10 cellular contexts compared by ENCODE assay signal in genomic region chr1:192601145-192602048, GRCh38. TPM values are rescaled to one million over a fixed set of nuclear protein-coding genes. Genes with fewer than 3 reads are reported as not detected.
DNase-seq lines count a peak whose midpoint lies in the region; ATAC-seq and TF ChIP-seq lines count a peak whose summit lies in the region.
"Had no signal": no experiment of that assay in that cellular context is flagged by ENCODE, and none has a peak within 500 bp of the region (broad histone marks: within the 10 kb centered on the region; RNA-seq: fewer than 3 reads in every experiment).

No MANE protein-coding gene starts in this region.

- peaks cover 25% of the 10 kb centered on the region for H3K4me1 Mint-ChIP-seq in activated T-cell treated with anti-CD3 and anti-CD28 coated beads, Interleukin-2, amount 50 U/mL, for 72 hours (ENCODE audit: low read depth)
- H3K4me1 Mint-ChIP-seq in stimulated activated naive CD8-positive, alpha-beta T cell treated with anti-CD3 and anti-CD28 coated beads, Interleukin-15, Interleukin-2, amounts not matched to agents 100 ng/mL and 50 ng/mL, for 24 hours (ENCODE audit: low read depth) = peaks cover 48% of the 10 kb centered on the region

- no peaks in the 10 kb centered on the region for H3K27me3 Mint-ChIP-seq in activated T-cell treated with anti-CD3 and anti-CD28 coated beads, Interleukin-2, amount 50 U/mL, for 72 hours (ENCODE audit: low read depth)
- H3K27me3 Mint-ChIP-seq in stimulated activated naive CD8-positive, alpha-beta T cell treated with anti-CD3 and anti-CD28 coated beads, Interleukin-15, Interleukin-2, amounts not matched to agents 100 ng/mL and 50 ng/mL, for 24 hours = peaks cover 9% of the 10 kb centered on the region

- peak overlapping the region in 1 of 2 donors; percentile 54 for H3K4me3 Mint-ChIP-seq in activated T-cell treated with anti-CD3 and anti-CD28 coated beads, Interleukin-2, amount 50 U/mL, for 72 hours
- peak overlapping the region; percentile 35 for H3K4me3 Mint-ChIP-seq in stimulated activated naive CD8-positive, alpha-beta T cell treated with anti-CD3 and anti-CD28 coated beads, Interleukin-15, Interleukin-2, amounts not matched to agents 100 ng/mL and 50 ng/mL, for 24 hours

- no peaks in the 10 kb centered on the region for H3K9me3 ChIP-seq in SJCRH30 (replicated peaks)
- H3K9me3 ChIP-seq: stomach had no signal

- DNase-seq in activated T-cell treated with anti-CD3 and anti-CD28 coated beads, Interleukin-2, amount 50 U/mL, for 72 hours = no peak
- no peak for DNase-seq in activated T-cell treated with anti-CD3 and anti-CD28 coated beads, Interleukin-2, amount 50 U/mL, for 1 hour
- DNase-seq in OCI-M1 (lab: John Stamatoyannopoulos, UW) (peak; percentile 42), brain microvascular endothelial cell (no peak), NCI-H446 (lab: John Stamatoyannopoulos, UW) (no peak), SJCRH30 (no peak)
- DNase-seq: stomach had no signal

- H3K4me3 ChIP-seq in brain microvascular endothelial cell (ENCODE audit: low read depth, low read length) (no peak overlapping the region), SJCRH30 (no peak overlapping the region)
- H3K4me3 ChIP-seq: stomach had no signal

- no peaks in the 10 kb centered on the region for H3K9me3 Mint-ChIP-seq in activated T-cell treated with anti-CD3 and anti-CD28 coated beads, Interleukin-2, amount 50 U/mL, for 72 hours
- no peaks in the 10 kb centered on the region for H3K9me3 Mint-ChIP-seq in stimulated activated naive CD8-positive, alpha-beta T cell treated with anti-CD3 and anti-CD28 coated beads, Interleukin-15, Interleukin-2, amounts not matched to agents 100 ng/mL and 50 ng/mL, for 24 hours

- TF ChIP-seq CTCF in brain microvascular endothelial cell (IDR thresholded peaks at IDR 0.05; ENCODE audit: low read depth, low read length, missing control alignments) = no peak

- H3K36me3 ChIP-seq in brain microvascular endothelial cell (replicated peaks) = no peaks in the 10 kb centered on the region
- H3K36me3 ChIP-seq in SJCRH30 = no peaks in the 10 kb centered on the region
- H3K36me3 ChIP-seq: stomach had no signal

- H3K27ac ChIP-seq in brain microvascular endothelial cell (no peak overlapping the region), SJCRH30 (no peak overlapping the region)
- H3K27ac ChIP-seq: stomach had no signal

- peak overlapping the region; percentile 56 for H3K27ac Mint-ChIP-seq in activated T-cell treated with anti-CD3 and anti-CD28 coated beads, Interleukin-2, amount 50 U/mL, for 72 hours
- H3K27ac Mint-ChIP-seq in stimulated activated naive CD8-positive, alpha-beta T cell treated with anti-CD3 and anti-CD28 coated beads, Interleukin-15, Interleukin-2, amounts not matched to agents 100 ng/mL and 50 ng/mL, for 24 hours = peak overlapping the region; percentile 66

- in situ Hi-C loops in brain microvascular endothelial cell (cut with HindIII; ENCODE audit: low pct_ligation_motif_present, low sequenced_read_pairs) = no loop called here

- peak; percentile 77 to 84 for ATAC-seq in activated T-cell treated with anti-CD3 and anti-CD28 coated beads, Interleukin-2, amount 50 U/mL, for 72 hours (replicated peaks in 1 of 2)
- ATAC-seq in HG02759 (IDR thresholded peaks at IDR 0.05; ENCODE audit: unreplicated experiment) = peak; percentile 63
- ATAC-seq: sciatic nerve had no signal

- H3K27me3 ChIP-seq in brain microvascular endothelial cell (replicated peaks) (no peaks in the 10 kb centered on the region), SJCRH30 (no peaks in the 10 kb centered on the region)
- H3K27me3 ChIP-seq: stomach had no signal

- no peaks in the 10 kb centered on the region for H3K4me1 ChIP-seq in SJCRH30
- H3K4me1 ChIP-seq: stomach had no signal

- no peaks in the 10 kb centered on the region for H3K36me3 Mint-ChIP-seq in activated T-cell treated with anti-CD3 and anti-CD28 coated beads, Interleukin-2, amount 50 U/mL, for 72 hours (ENCODE audit: insufficient read depth in 2 of 2)
- no peaks in the 10 kb centered on the region for H3K36me3 Mint-ChIP-seq in stimulated activated naive CD8-positive, alpha-beta T cell treated with anti-CD3 and anti-CD28 coated beads, Interleukin-15, Interleukin-2, amounts not matched to agents 100 ng/mL and 50 ng/mL, for 24 hours (ENCODE audit: low read depth)

RNA-seq across cellular contexts. Expression of gene RGS1, which starts 25.8 kb away (rescaled TPM):
- total RNA-seq in activated T-cell treated with anti-CD3 and anti-CD28 coated beads, Interleukin-2, amount 50 U/mL, for 72 hours = 10 to 100 TPM; 25.8 to 30.7 TPM
- not detected in 2 replicates for total RNA-seq in SJCRH30 (2014; rRNA removed; shearing (Covaris generic))

RNA-seq across cellular contexts. Expression of gene RGS13, which starts 34.5 kb away (rescaled TPM):
- not detected for total RNA-seq in activated T-cell treated with anti-CD3 and anti-CD28 coated beads, Interleukin-2, amount 50 U/mL, for 72 hours
- not detected in 2 replicates for total RNA-seq in SJCRH30 (2014; rRNA removed; shearing (Covaris generic))

Comparison
In these comparisons a context has a peak if more than half of its experiments do, and no peak if none do; other contexts are left out.
1. RNA of gene RGS1, which starts 25.8 kb away (total RNA-seq): 25.8 to 30.7 TPM in activated T-cell treated with anti-CD3 and anti-CD28 coated beads, Interleukin-2, amount 50 U/mL, for 72 hours; not detected in SJCRH30; every median in the first group is over 10 times any median in the second.